ENCODE assay signal across 6 cellular contexts in genomic region chr7:147052818-147053217, GRCh38.
"Had no signal": no experiment of that assay in that cellular context is flagged by ENCODE, and none has a peak within 500 bp of the region (broad histone marks: within the 10 kb centered on the region; RNA-seq: fewer than 3 reads in every experiment).

No MANE protein-coding gene starts in this region.

- H3K9me3 Mint-ChIP-seq: H9 had no signal

- H2AFZ ChIP-seq: GM23338 had no signal

- H3K4me3 ChIP-seq: GM23338, K562 had no signal

- DNase-seq: H9, HCEC 1CT, IMR-90, KG1 had no signal

- H3K4me3 Mint-ChIP-seq: GM23338, H9 had no signal

- H3K4me2 ChIP-seq: GM23338 had no signal

- ATAC-seq: GM23338, K562 had no signal

- H3K27ac Mint-ChIP-seq: GM23338, H9 had no signal
